Comparison of ENCODE assay signal across 20 cellular contexts in the genomic region with DNA sequence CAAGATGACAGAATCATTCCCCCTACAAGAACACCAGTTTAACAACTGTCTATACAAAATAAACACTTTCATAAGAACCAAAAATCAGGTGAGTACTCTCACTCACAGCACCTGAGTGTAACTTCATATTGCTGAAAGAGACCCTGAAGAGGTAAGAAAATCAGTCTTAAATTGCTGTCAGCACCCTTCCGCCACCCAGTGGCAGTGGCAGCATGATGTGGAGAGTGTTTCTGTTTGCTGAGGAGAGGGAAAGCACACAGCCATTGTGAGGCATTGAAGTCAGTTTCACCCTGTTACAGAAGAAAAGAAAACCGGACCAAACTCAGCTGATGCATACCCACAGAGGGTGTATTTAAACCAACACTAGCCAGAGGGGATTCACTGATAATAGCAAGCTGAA.
DNase-seq lines count a peak whose midpoint lies in the region; ATAC-seq, FAIRE-seq and TF ChIP-seq lines count a peak whose summit lies in the region.
"Had no signal": no experiment of that assay in that cellular context is flagged by ENCODE, and none has a peak within 500 bp of the region (broad histone marks: within the 10 kb centered on the region; RNA-seq: fewer than 3 reads in every experiment).

No MANE protein-coding gene starts in this region.

- H3K27me3 ChIP-seq in bronchial epithelial cell (ENCODE audit: control insufficient read depth, insufficient read depth, low read length), result no peaks in the 10 kb centered on the region
- H3K27me3 ChIP-seq: neutrophil, upper lobe of right lung had no signal

- H3K27ac Mint-ChIP-seq in neural crest cell (ENCODE audit: unreplicated experiment) (peak overlapping the region; percentile 82), Calu3 (ENCODE audit: unreplicated experiment) (no peak overlapping the region)
- H3K27ac Mint-ChIP-seq: activated B cell treated with CpG ODN at 0.5 μM for 24 hours had no signal

- FAIRE-seq in bronchial epithelial cell (lab: Jason Lieb, UNC), result no peak
- FAIRE-seq: A204.1, D721Med, GM12891 had no signal

- no peak for ATAC-seq in GM19324 (IDR thresholded peaks at IDR 0.05; ENCODE audit: low FRiP score, unreplicated experiment)
- ATAC-seq: upper lobe of right lung had no signal

- H3K4me3 Mint-ChIP-seq in neural crest cell, result no peak overlapping the region
- no peak overlapping the region for H3K4me3 Mint-ChIP-seq in Calu3 (ENCODE audit: low read depth, unreplicated experiment)
- H3K4me3 Mint-ChIP-seq: activated B cell treated with CpG ODN at 0.5 μM for 24 hours had no signal

- H3K27me3 Mint-ChIP-seq in neural crest cell (ENCODE audit: low read depth), result no peaks in the 10 kb centered on the region
- H3K27me3 Mint-ChIP-seq in Calu3 (ENCODE audit: unreplicated experiment), result no peaks in the 10 kb centered on the region
- H3K27me3 Mint-ChIP-seq: activated B cell treated with CpG ODN at 0.5 μM for 24 hours had no signal

- peak; percentile 10 for TF ChIP-seq CTCF in bronchial epithelial cell (IDR thresholded peaks at IDR 0.05; ENCODE audit: insufficient read depth, low read length, severe bottlenecking)
- peak; percentile 44 for TF ChIP-seq CTCF in neural crest cell (conservative IDR thresholded peaks at IDR 0.05)
- no peak for TF ChIP-seq CTCF in Calu3 (IDR thresholded peaks at IDR 0.05; ENCODE audit: unreplicated experiment)

- CTCF ChIA-PET in Calu3 (lab: Charles Lee), result no interaction called here

- H3K4me1 Mint-ChIP-seq in neural crest cell (no peaks in the 10 kb centered on the region), Calu3 (ENCODE audit: low read depth, unreplicated experiment) (no peaks in the 10 kb centered on the region)
- H3K4me1 Mint-ChIP-seq: activated B cell treated with CpG ODN at 0.5 μM for 24 hours had no signal

- H3K9me3 Mint-ChIP-seq in neural crest cell (peaks cover 3% of the 10 kb centered on the region), Calu3 (ENCODE audit: low read depth, unreplicated experiment) (peaks cover 15% of the 10 kb centered on the region)

- H3K4me3 ChIP-seq in bronchial epithelial cell (ENCODE audit: low read depth, low read length), result no peak overlapping the region
- H3K4me3 ChIP-seq: HAP-1, lower lobe of right lung, upper lobe of right lung had no signal

- intact Hi-C loops in Calu3 (cut with micrococcal nuclease; ENCODE audit: unreplicated experiment), result no loop called here

- no TSS peak for BruUV-seq in Calu3 (replicated peaks; lab: Mats Ljungman, UMichigan)

- no peaks in the 10 kb centered on the region for H3K36me3 ChIP-seq in bronchial epithelial cell (ENCODE audit: control insufficient read depth, insufficient read depth, low read length)
- H3K36me3 ChIP-seq: HAP-1, lower lobe of right lung, neutrophil, upper lobe of right lung had no signal

- no peaks in the 10 kb centered on the region for H3K36me3 Mint-ChIP-seq in neural crest cell (ENCODE audit: low read depth)
- H3K36me3 Mint-ChIP-seq in Calu3 (ENCODE audit: insufficient read depth, unreplicated experiment), result no peaks in the 10 kb centered on the region

- DNase-seq in NCI-H146 (lab: John Stamatoyannopoulos, UW) (peak; percentile 13), NCI-H146 treated with DMSO at 0.1 percent for 48 hours (lab: John Stamatoyannopoulos, UW; ENCODE audit: unreplicated experiment) (no peak), NAMALWA (ENCODE audit: low spot score) (peak; percentile 3), bronchial epithelial cell (ENCODE audit: low read depth) (no peak), neural crest cell (ENCODE audit: low read depth, low spot score) (no peak), Calu3 (no peak), GM19238 (ENCODE audit: insufficient read length, low spot score) (no peak)
- DNase-seq: activated B cell treated with CpG ODN at 0.5 μM for 24 hours, foreskin fibroblast, IMR-90, lower lobe of right lung, NCI-H2171 treated with DMSO at 0.1 percent for 48 hours, Right ventricle myocardium superior, upper lobe of right lung had no signal

Comparison
In these comparisons a context has a peak if more than half of its experiments do, and no peak if none do; other contexts are left out.
1. DNase-seq: peak in NCI-H146 (single experiment) and NAMALWA (single experiment); none in NCI-H146 treated with DMSO at 0.1 percent for 48 hours (single experiment), bronchial epithelial cell (single experiment), neural crest cell (single experiment), Calu3 (single experiment) and GM19238 (single experiment).